34 cellular contexts compared by ENCODE assay signal in genomic region chr5:173577817-173578216, GRCh38.
"Had no signal": no experiment of that assay in that cellular context is flagged by ENCODE, and none has a peak within 500 bp of the region (broad histone marks: within the 10 kb centered on the region; RNA-seq: fewer than 3 reads in every experiment).

No MANE protein-coding gene starts in this region.

- H3K27me3 ChIP-seq: MG63 had no signal

- H3K4me3 ChIP-seq: MG63 had no signal

- H3K36me3 ChIP-seq: MG63 had no signal

- H3K27ac ChIP-seq: KMS-11 had no signal

- DNase-seq: Karpas-422, Kasumi-1, MG63, MM.1S, MV-4-11, NCI-H1048, NCI-H1092, NCI-H1092 treated with DMSO at 0.1 percent for 48 hours, NCI-H1105, NCI-H1105 treated with DMSO at 0.1 percent for 48 hours, NCI-H1417, NCI-H1417 treated with DMSO at 0.1 percent for 48 hours, NCI-H1436, NCI-H1436 treated with DMSO at 0.1 percent for 48 hours, NCI-H146, NCI-H1694, NCI-H1694 treated with DMSO at 0.1 percent for 48 hours, NCI-H187, NCI-H187 treated with DMSO at 0.1 percent for 48 hours, NCI-H1930, NCI-H2029, NCI-H2029 treated with DMSO at 0.1 percent for 48 hours, NCI-H2081, NCI-H2081 treated with DMSO at 0.1 percent for 48 hours, NCI-H2107, NCI-H2171, NCI-H2171 treated with DMSO at 0.1 percent for 48 hours, NCI-H2227 treated with DMSO at 0.1 percent for 48 hours, NCI-H226, NCI-H345, NCI-H446, NCI-H446 treated with DMSO at 0.1 percent for 48 hours, NCI-H510A had no signal
